ENCODE assay signal across 7 cellular contexts in genomic region chr1:36351222-36351977, GRCh38. TPM values are rescaled to one million over a fixed set of nuclear protein-coding genes. Genes with fewer than 3 reads are reported as not detected.
DNase-seq lines count a peak whose midpoint lies in the region; ATAC-seq and TF ChIP-seq lines count a peak whose summit lies in the region.

No MANE protein-coding gene starts in this region.

- no peak overlapping the region for H3K4me3 Mint-ChIP-seq in activated CD4-positive, alpha-beta memory T cell treated with anti-CD3 and anti-CD28 coated beads for 36 hours
- peak overlapping the region in 1 of 2 donors; percentile 37 for H3K4me3 Mint-ChIP-seq in stimulated activated naive B cell treated with anti-CD40 and anti-IgM and Interleukin-4, amounts not matched to agents 10 μg/mL and 1 μg/mL and 100 μg/mL, for 72 hours

- H4K20me1 ChIP-seq in HCT116 (ENCODE audit: insufficient read depth) = no peaks in the 10 kb centered on the region
- H4K20me1 ChIP-seq in MM.1S (ENCODE audit: insufficient read depth, low read length) = no peaks in the 10 kb centered on the region

- peaks cover 24% of the 10 kb centered on the region for H3K36me3 Mint-ChIP-seq in activated CD4-positive, alpha-beta memory T cell treated with anti-CD3 and anti-CD28 coated beads for 36 hours
- peaks cover 41 to 61% of the 10 kb centered on the region in 2 donors for H3K36me3 Mint-ChIP-seq in stimulated activated naive B cell treated with anti-CD40 and anti-IgM and Interleukin-4, amounts not matched to agents 10 μg/mL and 1 μg/mL and 100 μg/mL, for 72 hours

- CTCF ChIA-PET in HCT116 (lab: Charles Lee) = interaction anchor here (0.8 kb wide), 1 partner anchor 9 kb away, joined by 4 read pairs; no protein-coding TSS in a partner anchor
- CTCF ChIA-PET in activated CD4-positive, alpha-beta memory T cell treated with anti-CD3 and anti-CD28 coated beads for 36 hours (lab: Charles Lee) = interaction anchor here (0.6 to 5.0 kb wide), 9 partner anchors 9 to 202 kb away, joined by 3 to 39 read pairs (median 4); partner anchors contain the start of gene TRAPPC3

- intact Hi-C loops in HCT116 (cut with micrococcal nuclease) (no loop called here), left ventricle myocardium superior (cut with micrococcal nuclease) (no loop called here)
- intact Hi-C loops in activated CD4-positive, alpha-beta memory T cell treated with anti-CD3 and anti-CD28 coated beads for 36 hours (cut with micrococcal nuclease) = loop anchor here (2.0 kb wide), 1 partner anchor 69 kb away; no protein-coding TSS in a partner anchor

- H3K27me3 ChIP-seq in HCT116 (ENCODE audit: insufficient read depth, low read length) = no peaks in the 10 kb centered on the region
- H3K27me3 ChIP-seq in MM.1S (replicated peaks; ENCODE audit: insufficient read depth, low read length) = no peaks in the 10 kb centered on the region

- no peaks in the 10 kb centered on the region for H3K9me2 ChIP-seq in HCT116 (ENCODE audit: insufficient read depth)
- H3K9me2 ChIP-seq in MM.1S (replicated peaks; ENCODE audit: insufficient read depth, low read length) = no peaks in the 10 kb centered on the region

- H3K79me2 ChIP-seq in HCT116 (ENCODE audit: insufficient read depth, low read length) = no peaks in the 10 kb centered on the region
- H3K79me2 ChIP-seq in MM.1S (ENCODE audit: low read length) = no peaks in the 10 kb centered on the region

- H3K9ac ChIP-seq in HCT116 (ENCODE audit: low read length) (peak overlapping the region; percentile 63), MM.1S (ENCODE audit: low read length) (no peak overlapping the region)

- H3F3A ChIP-seq in MM.1S (ENCODE audit: insufficient read depth, low read length) = no peaks in the 10 kb centered on the region

- peaks cover 6 to 50% of the 10 kb centered on the region in 2 experiments; a peak in 3 of 4 replicates for H3K4me1 ChIP-seq in HCT116 (ENCODE audit: control insufficient read depth in 1 of 2, insufficient read depth in 2 of 2, low read length in 2 of 2)
- no peaks in the 10 kb centered on the region for H3K4me1 ChIP-seq in MM.1S (ENCODE audit: low read length)

- H3K36me3 ChIP-seq in HCT116 (ENCODE audit: control insufficient read depth in 1 of 2, insufficient read depth in 2 of 2, low read length in 2 of 2) = peaks cover 18 to 28% of the 10 kb centered on the region in 2 experiments; a peak in 3 of 4 replicates
- peaks cover 2% of the 10 kb centered on the region; the same call in 1 of the 2 replicates for H3K36me3 ChIP-seq in MM.1S (replicated peaks; ENCODE audit: insufficient read depth, low read length)

- TF ChIP-seq POLR2A in HCT116 (IDR thresholded peaks at IDR 0.05; ENCODE audit: borderline replicate concordance, extremely low read depth, insufficient read depth, insufficient read length) = no peak

- DNase-seq in HCT116 (ENCODE audit: low read depth, low spot score) (peak; percentile 32), left ventricle myocardium superior (no peak), MM.1S (no peak)
- no peak for DNase-seq in activated CD4-positive, alpha-beta memory T cell treated with anti-CD3 and anti-CD28 coated beads for 36 hours
- no peak for DNase-seq in stimulated activated naive B cell treated with anti-CD40 and anti-IgM and Interleukin-4, amounts not matched to agents 10 μg/mL and 1 μg/mL and 100 μg/mL, for 72 hours

- TF ChIP-seq CTCF in HCT116 (IDR thresholded peaks at IDR 0.05 in 2 of 3, conservative IDR thresholded peaks at IDR 0.05 in 1 of 3; ENCODE audit: borderline replicate concordance in 1 of 3, insufficient read depth in 1 of 3, low read depth in 2 of 3, low read length in 2 of 3) = no peak
- no peak for TF ChIP-seq CTCF in MM.1S (IDR thresholded peaks at IDR 0.05; ENCODE audit: low read length)

- no peaks in the 10 kb centered on the region for H3K9me3 ChIP-seq in HCT116 (ENCODE audit: control insufficient read depth in 1 of 2, insufficient read depth in 1 of 2, low read depth in 1 of 2, low read length in 2 of 2)
- no peaks in the 10 kb centered on the region for H3K9me3 ChIP-seq in MM.1S (replicated peaks; ENCODE audit: insufficient read depth, low read length)

- BruUV-seq in HCT116 (replicated peaks; lab: Mats Ljungman, UMichigan) = no TSS peak

- POLR2A ChIA-PET in HCT116 (lab: Charles Lee) = no interaction called here
- POLR2A ChIA-PET in activated CD4-positive, alpha-beta memory T cell treated with anti-CD3 and anti-CD28 coated beads for 36 hours (lab: Charles Lee) = interaction anchor here (1.1 to 1.7 kb wide), 2 partner anchors 16 to 35 kb away, joined by 4 to 6 read pairs; no protein-coding TSS in a partner anchor

- peak overlapping the region; percentile 73 for H3K27ac Mint-ChIP-seq in activated CD4-positive, alpha-beta memory T cell treated with anti-CD3 and anti-CD28 coated beads for 36 hours
- peak overlapping the region; percentile 83 for H3K27ac Mint-ChIP-seq in stimulated activated naive B cell treated with anti-CD40 and anti-IgM and Interleukin-4, amounts not matched to agents 10 μg/mL and 1 μg/mL and 100 μg/mL, for 72 hours

- H3K4me1 Mint-ChIP-seq in activated CD4-positive, alpha-beta memory T cell treated with anti-CD3 and anti-CD28 coated beads for 36 hours (ENCODE audit: low read depth) = peaks cover 32% of the 10 kb centered on the region
- H3K4me1 Mint-ChIP-seq in stimulated activated naive B cell treated with anti-CD40 and anti-IgM and Interleukin-4, amounts not matched to agents 10 μg/mL and 1 μg/mL and 100 μg/mL, for 72 hours = peaks cover 31 to 39% of the 10 kb centered on the region in 2 donors

- no peak overlapping the region for H2AFZ ChIP-seq in HCT116 (ENCODE audit: low read depth, low read length, poor library complexity, severe bottlenecking)
- no peak overlapping the region for H2AFZ ChIP-seq in MM.1S (ENCODE audit: low read length)

- H3K4me3 ChIP-seq in HCT116 (replicated peaks in 1 of 2; ENCODE audit: low read depth in 1 of 2, low read length in 2 of 2) = peak overlapping the region; percentile 1 to 44; a peak in 2 of 4 replicates
- H3K4me3 ChIP-seq in MM.1S (ENCODE audit: low read length) = no peak overlapping the region

- no peaks in the 10 kb centered on the region for H3K9me3 Mint-ChIP-seq in activated CD4-positive, alpha-beta memory T cell treated with anti-CD3 and anti-CD28 coated beads for 36 hours
- no peaks in the 10 kb centered on the region for H3K9me3 Mint-ChIP-seq in stimulated activated naive B cell treated with anti-CD40 and anti-IgM and Interleukin-4, amounts not matched to agents 10 μg/mL and 1 μg/mL and 100 μg/mL, for 72 hours

- H3K4me2 ChIP-seq in HCT116 (ENCODE audit: low read length) (peak overlapping the region; percentile 78), MM.1S (ENCODE audit: low read depth, low read length) (no peak overlapping the region)

- TF ChIP-seq RAD21 in HCT116 (IDR thresholded peaks at IDR 0.05; ENCODE audit: low read depth) = no peak

- H3K27me3 Mint-ChIP-seq in activated CD4-positive, alpha-beta memory T cell treated with anti-CD3 and anti-CD28 coated beads for 36 hours = no peaks in the 10 kb centered on the region
- no peaks in the 10 kb centered on the region for H3K27me3 Mint-ChIP-seq in stimulated activated naive B cell treated with anti-CD40 and anti-IgM and Interleukin-4, amounts not matched to agents 10 μg/mL and 1 μg/mL and 100 μg/mL, for 72 hours

- ATAC-seq in HCT116 (peak; percentile 75), left ventricle myocardium superior (peak; percentile 14), GM21526 (IDR thresholded peaks at IDR 0.05; ENCODE audit: low FRiP score, unreplicated experiment) (no peak), HG03442 (IDR thresholded peaks at IDR 0.05; ENCODE audit: unreplicated experiment) (no peak)
- peak; percentile 4 to 18 for ATAC-seq in stimulated activated naive B cell treated with anti-CD40 and anti-IgM and Interleukin-4, amounts not matched to agents 10 μg/mL and 1 μg/mL and 100 μg/mL, for 72 hours (replicated peaks)

- peak overlapping the region; percentile 54 for H3K27ac ChIP-seq in HCT116 (ENCODE audit: low read depth, low read length)
- no peak overlapping the region for H3K27ac ChIP-seq in MM.1S (ENCODE audit: low read length)

- RAD21 ChIA-PET in HCT116 (lab: Charles Lee; ENCODE audit: low non-redundant PET in 1 of 2, low total read pairs in 2 of 2, uncharacterized antibody in 2 of 2, unreplicated experiment in 2 of 2) = interaction anchor here in 1 of 2 experiments (1.2 kb wide), 1 partner anchor 17 kb away, joined by 4 read pairs; no protein-coding TSS in a partner anchor

TF ChIP-seq in HCT116, 20 proteins besides CTCF, POLR2A, EP300 and RAD21:
- TF ChIP-seq SP1 (IDR thresholded peaks at IDR 0.05; ENCODE audit: low read depth) = peak; percentile 58
- peak; percentile 33; the same call in 1 of the 2 replicates for TF ChIP-seq FOSL1 (IDR thresholded peaks at IDR 0.05; ENCODE audit: low read depth)
- no peak for TF ChIP-seq TCF7L2 (IDR thresholded peaks at IDR 0.05; ENCODE audit: borderline replicate concordance, extremely low read depth, insufficient read depth, insufficient read length)
- 0 out of 2 replicates have a peak, but pooled peaks have one; percentile 31 for TF ChIP-seq JUND (IDR thresholded peaks at IDR 0.05)

RNA-seq across cellular contexts. Expression of gene EVA1B, which starts 28.0 kb away (rescaled TPM):
- total RNA-seq in HCT116 (2021; ENCODE audit: unreplicated experiment) (25.1 TPM), left ventricle myocardium superior (10.8 TPM)
- polyA plus RNA-seq in HCT116 (2012) = 31.1 and 33.3 TPM in 2 replicates
- 10 to 100 TPM; 11.6 to 12.8 TPM for total RNA-seq in activated CD4-positive, alpha-beta memory T cell treated with anti-CD3 and anti-CD28 coated beads for 36 hours

RNA-seq across cellular contexts. Expression of gene STK40, which starts 34.3 kb away (rescaled TPM):
- total RNA-seq in HCT116 (2021; ENCODE audit: unreplicated experiment) = 33.9 TPM
- 32.4 and 34.9 TPM in 2 replicates for polyA plus RNA-seq in HCT116 (2012)
- 10 to 100 TPM; 57.3 to 57.4 TPM for total RNA-seq in activated CD4-positive, alpha-beta memory T cell treated with anti-CD3 and anti-CD28 coated beads for 36 hours
- total RNA-seq in left ventricle myocardium superior = 78.4 TPM

RNA-seq across cellular contexts. Expression of gene SH3D21, which starts 45.2 kb away (rescaled TPM):
- 9.3 TPM for total RNA-seq in HCT116 (2021; ENCODE audit: unreplicated experiment)
- polyA plus RNA-seq in HCT116 (2012) = 5.4 and 6.9 TPM in 2 replicates
- 10 to 100 TPM; 16.9 to 18.1 TPM for total RNA-seq in activated CD4-positive, alpha-beta memory T cell treated with anti-CD3 and anti-CD28 coated beads for 36 hours
- 1.1 TPM for total RNA-seq in left ventricle myocardium superior

RNA-seq across cellular contexts. Expression of gene LSM10, which starts 46.3 kb away (rescaled TPM):
- 49.5 TPM for total RNA-seq in HCT116 (2021; ENCODE audit: unreplicated experiment)
- 62.3 and 62.4 TPM in 2 replicates for polyA plus RNA-seq in HCT116 (2012)
- total RNA-seq in activated CD4-positive, alpha-beta memory T cell treated with anti-CD3 and anti-CD28 coated beads for 36 hours = 10 to 100 TPM; 46.0 to 47.0 TPM
- 58.7 TPM for total RNA-seq in left ventricle myocardium superior

Comparison
In these comparisons a context has a peak if more than half of its experiments do, and no peak if none do; other contexts are left out.
1. ATAC-seq: peak in HCT116 (single experiment), left ventricle myocardium superior (single experiment) and stimulated activated naive B cell treated with anti-CD40 and anti-IgM and Interleukin-4, amounts not matched to agents 10 μg/mL and 1 μg/mL and 100 μg/mL, for 72 hours (2 of 2); none in GM21526 (single experiment) and HG03442 (single experiment).